Comparison of ENCODE assay signal across 21 cellular contexts in genomic region chr22:33969052-33969451, GRCh38. TPM values are rescaled to one million over a fixed set of nuclear protein-coding genes. Genes with fewer than 3 reads are reported as not detected.
DNase-seq lines count a peak whose midpoint lies in the region; TF ChIP-seq lines count a peak whose summit lies in the region.
"Had no signal": no experiment of that assay in that cellular context is flagged by ENCODE, and none has a peak within 500 bp of the region (broad histone marks: within the 10 kb centered on the region; RNA-seq: fewer than 3 reads in every experiment).

No MANE protein-coding gene starts in this region.

- H3K9me3 ChIP-seq in NT2/D1 (ENCODE audit: insufficient read depth, low read length): no peaks in the 10 kb centered on the region

- no peaks in the 10 kb centered on the region for H3K27me3 ChIP-seq in NT2/D1 (ENCODE audit: insufficient read depth, insufficient read length)
- H3K27me3 ChIP-seq: BLaER1 treated with 17β-estradiol and CSF1 and Interleukin-3, amounts not matched to agents 10 nM and 100 nM had no signal

- H3K36me3 Mint-ChIP-seq in Calu3 (ENCODE audit: insufficient read depth, unreplicated experiment) (no peaks in the 10 kb centered on the region), type B pancreatic cell (no peaks in the 10 kb centered on the region)

- intact Hi-C loops in Calu3 (cut with micrococcal nuclease; ENCODE audit: unreplicated experiment): no loop called here

- BruUV-seq in Calu3 (replicated peaks; lab: Mats Ljungman, UMichigan): no TSS peak

- H3K4me3 Mint-ChIP-seq in Calu3 (ENCODE audit: low read depth, unreplicated experiment) (no peak overlapping the region), type B pancreatic cell (no peak overlapping the region)
- H3K4me3 Mint-ChIP-seq: activated CD8-positive, alpha-beta T cell treated with anti-CD3 and anti-CD28 coated beads for 36 hours; activated naive CD4-positive, alpha-beta T cell treated with anti-CD3 and anti-CD28 coated beads for 36 hours; neural crest cell had no signal

- H3K27me3 Mint-ChIP-seq in Calu3 (ENCODE audit: unreplicated experiment) (no peaks in the 10 kb centered on the region), type B pancreatic cell (peaks cover 3% of the 10 kb centered on the region)

- in situ Hi-C loops in GM13977 (cut with MboI; ENCODE audit: low pct_unique_long_range_greater_than_20kb, low sequenced_read_pairs, unreplicated experiment): no loop called here

- H3K9ac ChIP-seq in NT2/D1 (ENCODE audit: insufficient read length, low read depth): no peak overlapping the region
- H3K9ac ChIP-seq: BLaER1 treated with 17β-estradiol and CSF1 and Interleukin-3, amounts not matched to agents 10 nM and 100 nM; GM23248 had no signal

- H3K4me1 Mint-ChIP-seq in Calu3 (ENCODE audit: low read depth, unreplicated experiment): no peaks in the 10 kb centered on the region
- H3K4me1 Mint-ChIP-seq in type B pancreatic cell (ENCODE audit: unreplicated experiment): peaks cover 39% of the 10 kb centered on the region

- peaks cover 4% of the 10 kb centered on the region for H3K4me1 ChIP-seq in NT2/D1 (ENCODE audit: insufficient read depth, insufficient read length)

- H3K9me3 Mint-ChIP-seq in Calu3 (ENCODE audit: low read depth, unreplicated experiment) (peaks cover 10% of the 10 kb centered on the region), type B pancreatic cell (peaks cover 4% of the 10 kb centered on the region)
- H3K9me3 Mint-ChIP-seq: activated CD8-positive, alpha-beta T cell treated with anti-CD3 and anti-CD28 coated beads for 36 hours; activated naive CD4-positive, alpha-beta T cell treated with anti-CD3 and anti-CD28 coated beads for 36 hours had no signal

- H3K4me3 ChIP-seq in NT2/D1 (ENCODE audit: insufficient read length, low read depth) (no peak overlapping the region), epithelial cell of proximal tubule (ENCODE audit: low read depth, low read length) (no peak overlapping the region)
- H3K4me3 ChIP-seq: BLaER1 treated with 17β-estradiol and CSF1 and Interleukin-3, amounts not matched to agents 10 nM and 100 nM; GM23248 had no signal

- no peak for TF ChIP-seq CTCF in Calu3 (IDR thresholded peaks at IDR 0.05; ENCODE audit: unreplicated experiment)
- no peak for TF ChIP-seq CTCF in epithelial cell of proximal tubule (conservative IDR thresholded peaks at IDR 0.05; ENCODE audit: low read depth, low read length)
- no peak for TF ChIP-seq CTCF in type B pancreatic cell (conservative IDR thresholded peaks at IDR 0.05)
- TF ChIP-seq CTCF in GM13977 (IDR thresholded peaks at IDR 0.05; ENCODE audit: extremely low read depth, insufficient read depth, missing control alignments): no peak

- H3K27ac Mint-ChIP-seq in Calu3 (ENCODE audit: unreplicated experiment): no peak overlapping the region
- H3K27ac Mint-ChIP-seq in type B pancreatic cell: no peak overlapping the region
- H3K27ac Mint-ChIP-seq: activated CD8-positive, alpha-beta T cell treated with anti-CD3 and anti-CD28 coated beads for 36 hours; activated naive CD4-positive, alpha-beta T cell treated with anti-CD3 and anti-CD28 coated beads for 36 hours had no signal

- H3K36me3 ChIP-seq in NT2/D1 (ENCODE audit: insufficient read depth, insufficient read length, low read length): no peaks in the 10 kb centered on the region
- H3K36me3 ChIP-seq: BLaER1 treated with 17β-estradiol and CSF1 and Interleukin-3, amounts not matched to agents 10 nM and 100 nM had no signal

- DNase-seq in Calu3 (peak; percentile 1), NT2/D1 (ENCODE audit: low read depth, low spot score) (peak; percentile 5), epithelial cell of proximal tubule (ENCODE audit: low read depth) (peak; percentile 54), kidney glomerular epithelial cell (lab: John Stamatoyannopoulos, UW) (peak; percentile 77), type B pancreatic cell (ENCODE audit: extremely low spot score, unreplicated experiment) (no peak), GM13977 (ENCODE audit: low spot score) (no peak)
- DNase-seq in central memory CD4-positive, alpha-beta T cell: no peak
- no peak for DNase-seq in activated CD4-positive, CD25-positive, alpha-beta regulatory T cell (lab: John Stamatoyannopoulos, UW)
- DNase-seq: activated CD8-positive, alpha-beta T cell treated with anti-CD3 and anti-CD28 coated beads for 36 hours; activated naive CD4-positive, alpha-beta T cell treated with anti-CD3 and anti-CD28 coated beads for 36 hours; activated T-cell treated with anti-CD3 and anti-CD28 coated beads, Interleukin-2, amount 50 U/mL, for 1 hour; amygdala; EL; GM23248; IMR-90; left ventricle myocardium superior; NCI-H1436; NCI-H2171 treated with DMSO at 0.1 percent for 48 hours; NCI-H526 had no signal

- CTCF ChIA-PET in Calu3 (lab: Charles Lee): interaction anchor here (0.6 kb wide), 1 partner anchor 565 kb away, joined by 3 read pairs; no protein-coding TSS in a partner anchor

RNA-seq across cellular contexts. Expression of gene LARGE1, which starts 48.8 kb away (rescaled TPM):
- total RNA-seq in Calu3 (2022) (11.6 and 15.3 TPM in 2 replicates), epithelial cell of proximal tubule (8.9 and 18.3 TPM in 2 replicates), type B pancreatic cell (ENCODE audit: low replicate concordance) (62.4 and 96.6 TPM in 2 replicates)

Comparison
In these comparisons a context has a peak if more than half of its experiments do, and no peak if none do; other contexts are left out.
1. DNase-seq: peak in Calu3 (single experiment), NT2/D1 (single experiment), epithelial cell of proximal tubule (single experiment) and kidney glomerular epithelial cell (single experiment); none in central memory CD4-positive, alpha-beta T cell (single experiment), type B pancreatic cell (single experiment), GM13977 (single experiment) and activated CD4-positive, CD25-positive, alpha-beta regulatory T cell (0 of 4).